Comparison of ENCODE assay signal across 2 cellular contexts in genomic region chr11:124114942-124115781, GRCh38.
TF ChIP-seq lines count a peak whose summit lies in the region.

VWA5A (plus strand) TSS chr11:124115450; CDS start chr11:124117512, 2,062 bp downstream.

TF ChIP-seq in IMR-90, 13 proteins besides CTCF, POLR2A, EP300 and RAD21:
- TF ChIP-seq CEBPB (IDR thresholded peaks at IDR 0.05; ENCODE audit: low read depth, low read length) (no peak), FOS (IDR thresholded peaks at IDR 0.05; ENCODE audit: low read depth, low read length) (0 out of 2 replicates have a peak, but pooled peaks have one; percentile 32), MAFK (IDR thresholded peaks at IDR 0.05; ENCODE audit: low read depth, low read length) (peak; percentile 16; the same call in 1 of the 2 replicates)

TF ChIP-seq in SK-N-SH, 30 proteins besides CTCF, POLR2A, EP300 and RAD21:
- TF ChIP-seq EZH2phosphoT487 (IDR thresholded peaks at IDR 0.05; ENCODE audit: borderline replicate concordance, low read depth) (no peak), SMC3 (IDR thresholded peaks at IDR 0.05; ENCODE audit: low read depth, low read length) (no peak), FOSL2 (IDR thresholded peaks at IDR 0.05; ENCODE audit: borderline replicate concordance, low read depth) (peak; percentile 78; the same call in 1 of the 2 replicates), RXRA (IDR thresholded peaks at IDR 0.05; ENCODE audit: borderline replicate concordance, low read depth) (no peak), TCF12 (IDR thresholded peaks at IDR 0.05) (peak; percentile 76), SIN3A (IDR thresholded peaks at IDR 0.05; ENCODE audit: borderline replicate concordance, low read depth, low read length) (peak; percentile 90; the same call in 1 of the 2 replicates), MAX (IDR thresholded peaks at IDR 0.05; ENCODE audit: low read depth) (peak; percentile 50; the same call in 1 of the 2 replicates), GATA2 (CRISPR knock-in tag; IDR thresholded peaks at IDR 0.05) (peak; percentile 61), POLR2AphosphoS5 (IDR thresholded peaks at IDR 0.05; ENCODE audit: low read depth, low read length) (peak; percentile 93), TAF1 (IDR thresholded peaks at IDR 0.05; ENCODE audit: borderline replicate concordance, low read depth, low read length) (peak; percentile 98), TEAD4 (IDR thresholded peaks at IDR 0.05; ENCODE audit: borderline replicate concordance, insufficient read depth) (no peak), USF1 (IDR thresholded peaks at IDR 0.05; ENCODE audit: borderline replicate concordance, low read depth) (no peak), JUND (IDR thresholded peaks at IDR 0.05) (peak; percentile 76), IRF3 (IDR thresholded peaks at IDR 0.05; ENCODE audit: low read depth, low read length) (peak; percentile 93), RCOR1 (IDR thresholded peaks at IDR 0.05; ENCODE audit: low read length) (no peak), CHD2 (IDR thresholded peaks at IDR 0.05; ENCODE audit: low read length, partially characterized antibody) (peak; percentile 19), ELF1 (IDR thresholded peaks at IDR 0.05) (0 out of 2 replicates have a peak, but pooled peaks have one; percentile 53), RFX5 (IDR thresholded peaks at IDR 0.05; ENCODE audit: low read length) (no peak), NRF1 (IDR thresholded peaks at IDR 0.05; ENCODE audit: low read depth, low read length) (no peak)
- TF ChIP-seq, protein P1, sequence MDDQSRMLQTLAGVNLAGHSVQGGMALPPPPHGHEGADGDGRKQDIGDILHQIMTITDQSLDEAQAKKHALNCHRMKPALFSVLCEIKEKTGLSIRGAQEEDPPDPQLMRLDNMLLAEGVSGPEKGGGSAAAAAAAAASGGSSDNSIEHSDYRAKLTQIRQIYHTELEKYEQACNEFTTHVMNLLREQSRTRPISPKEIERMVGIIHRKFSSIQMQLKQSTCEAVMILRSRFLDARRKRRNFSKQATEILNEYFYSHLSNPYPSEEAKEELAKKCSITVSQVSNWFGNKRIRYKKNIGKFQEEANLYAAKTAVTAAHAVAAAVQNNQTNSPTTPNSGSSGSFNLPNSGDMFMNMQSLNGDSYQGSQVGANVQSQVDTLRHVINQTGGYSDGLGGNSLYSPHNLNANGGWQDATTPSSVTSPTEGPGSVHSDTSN (IDR thresholded peaks at IDR 0.05): peak; percentile 66
- TF ChIP-seq, protein P2, sequence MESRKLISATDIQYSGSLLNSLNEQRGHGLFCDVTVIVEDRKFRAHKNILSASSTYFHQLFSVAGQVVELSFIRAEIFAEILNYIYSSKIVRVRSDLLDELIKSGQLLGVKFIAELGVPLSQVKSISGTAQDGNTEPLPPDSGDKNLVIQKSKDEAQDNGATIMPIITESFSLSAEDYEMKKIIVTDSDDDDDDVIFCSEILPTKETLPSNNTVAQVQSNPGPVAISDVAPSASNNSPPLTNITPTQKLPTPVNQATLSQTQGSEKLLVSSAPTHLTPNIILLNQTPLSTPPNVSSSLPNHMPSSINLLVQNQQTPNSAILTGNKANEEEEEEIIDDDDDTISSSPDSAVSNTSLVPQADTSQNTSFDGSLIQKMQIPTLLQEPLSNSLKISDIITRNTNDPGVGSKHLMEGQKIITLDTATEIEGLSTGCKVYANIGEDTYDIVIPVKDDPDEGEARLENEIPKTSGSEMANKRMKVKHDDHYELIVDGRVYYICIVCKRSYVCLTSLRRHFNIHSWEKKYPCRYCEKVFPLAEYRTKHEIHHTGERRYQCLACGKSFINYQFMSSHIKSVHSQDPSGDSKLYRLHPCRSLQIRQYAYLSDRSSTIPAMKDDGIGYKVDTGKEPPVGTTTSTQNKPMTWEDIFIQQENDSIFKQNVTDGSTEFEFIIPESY (IDR thresholded peaks at IDR 0.05; ENCODE audit: borderline replicate concordance, low read depth): no peak
